ENCODE assay signal across 1 cellular context in genomic region chr15:68112711-68113110, GRCh38.
TF ChIP-seq lines count a peak whose summit lies in the region.

No MANE protein-coding gene starts in this region.

TF ChIP-seq in GM12878, 131 proteins besides CTCF, POLR2A, EP300 and RAD21:
- TF ChIP-seq TARDBP (IDR thresholded peaks at IDR 0.05; ENCODE audit: borderline replicate concordance) (no peak), POLR2AphosphoS5 (IDR thresholded peaks at IDR 0.05; ENCODE audit: low read length) (no peak), EGR1 (IDR thresholded peaks at IDR 0.05; ENCODE audit: borderline replicate concordance in 1 of 2, low read depth in 2 of 2, low read length in 2 of 2) (no peak), CREM (IDR thresholded peaks at IDR 0.05; ENCODE audit: low read depth) (no peak), IRF3 (IDR thresholded peaks at IDR 0.05) (no peak), ZNF24 (IDR thresholded peaks at IDR 0.05) (no peak), SMARCA5 (IDR thresholded peaks at IDR 0.05) (no peak), RFX5 (IDR thresholded peaks at IDR 0.05; ENCODE audit: low read depth, low read length) (no peak), ZBTB33 (IDR thresholded peaks at IDR 0.05) (no peak), TBL1XR1 (IDR thresholded peaks at IDR 0.05; ENCODE audit: low read depth, low read length) (no peak), ELK1 (IDR thresholded peaks at IDR 0.05; ENCODE audit: low read depth, low read length) (no peak), MEF2A (IDR thresholded peaks at IDR 0.05; ENCODE audit: insufficient read depth, low read depth, low read length) (no peak), NBN (IDR thresholded peaks at IDR 0.05) (no peak), ZNF384 (IDR thresholded peaks at IDR 0.05; ENCODE audit: borderline replicate concordance, low read depth, low read length) (no peak)
